Comparison of ENCODE assay signal across 31 cellular contexts in genomic region chr2:170456914-170457313, GRCh38.
"Had no signal": no experiment of that assay in that cellular context is flagged by ENCODE, and none has a peak within 500 bp of the region (broad histone marks: within the 10 kb centered on the region; RNA-seq: fewer than 3 reads in every experiment).

No MANE protein-coding gene starts in this region.

- H3K36me3 ChIP-seq: ascending aorta, MG63, SJCRH30 had no signal

- H3K4me3 ChIP-seq: ascending aorta, body of pancreas, MG63, SJCRH30 had no signal

- H3K27me3 ChIP-seq: ascending aorta, body of pancreas, MG63, SJCRH30 had no signal

- H3K9ac ChIP-seq: SK-N-SH had no signal

- H3K4me2 ChIP-seq: SK-N-SH had no signal

- H3K4me1 ChIP-seq: ascending aorta, body of pancreas had no signal

- ATAC-seq: activated CD8-positive, alpha-beta memory T cell treated with anti-CD3 and anti-CD28 coated beads, Interleukin-2, amount 10 ng/mL, durations not matched to agents 7 days and 5 days; activated naive CD4-positive, alpha-beta T cell treated with anti-CD3 and anti-CD28 coated beads, Interleukin-2, amount 50 U/mL, for 72 hours; activated naive CD8-positive, alpha-beta T cell treated with anti-CD3 and anti-CD28 coated beads, Interleukin-2, amount 50 U/mL, for 24 hours; body of pancreas; Panc1; Right ventricle myocardium inferior had no signal

- DNase-seq: activated B cell treated with CpG ODN at 0.5 μM for 24 hours; activated CD4-positive, alpha-beta T cell treated with anti-CD3 and anti-CD28 coated beads for 1 hour; activated CD4-positive, alpha-beta T cell treated with anti-CD3 and anti-CD28 coated beads, Interleukin-2, amount 10 ng/mL, durations not matched to agents 24 days and 14 days; activated CD4-positive, alpha-beta T cell treated with anti-CD3 and anti-CD28 coated beads, Interleukin-2, amount 50 U/mL, for 48 hours; activated CD8-positive, alpha-beta memory T cell treated with anti-CD3 and anti-CD28 coated beads, Interleukin-2, amount 10 ng/mL, durations not matched to agents 7 days and 5 days; activated effector memory CD4-positive, alpha-beta T cell treated with Interleukin-2 at 50 U/mL for 16 hours; activated naive CD4-positive, alpha-beta T cell treated with Interleukin-2 at 50 U/mL for 16 hours; activated naive CD8-positive, alpha-beta T cell treated with anti-CD3 and anti-CD28 coated beads, Interleukin-2, amount 50 U/mL, for 24 hours; activated T-cell treated with anti-CD3 and anti-CD28 coated beads, Interleukin-2, amount 50 U/mL, for 24 hours; amniotic stem cell; body of pancreas; MG63; MV-4-11; NCI-H1092 treated with DMSO at 0.1 percent for 48 hours; NCI-H1417 treated with DMSO at 0.1 percent for 48 hours; NCI-H1694; NCI-H2029; NCI-H2107; NCI-H2171 treated with DMSO at 0.1 percent for 48 hours; NCI-H226; NCI-H510A; NCI-H526 treated with DMSO at 0.1 percent for 48 hours; NCI-H82; RPMI8226; SJCRH30; SK-N-SH; T-helper 9 cell had no signal

- H3K27ac ChIP-seq: ascending aorta, body of pancreas, SJCRH30 had no signal
